Comparison of ENCODE assay signal across 8 cellular contexts in genomic region chr18:21112140-21112473, GRCh38.
DNase-seq lines count a peak whose midpoint lies in the region; ATAC-seq, FAIRE-seq and TF ChIP-seq lines count a peak whose summit lies in the region.

No MANE protein-coding gene starts in this region.

- H3K36me3 ChIP-seq in iPS DF 6.9 (ENCODE audit: control insufficient read depth, insufficient read depth, low read length): no peaks in the 10 kb centered on the region

- ATAC-seq in GM19463 (IDR thresholded peaks at IDR 0.05; ENCODE audit: unreplicated experiment): no peak
- ATAC-seq in GM18909 (IDR thresholded peaks at IDR 0.05; ENCODE audit: poor library complexity, unreplicated experiment): no peak

- H3K27ac ChIP-seq in C4-2B (peak overlapping the region; percentile 97; the same call in 1 of the 2 replicates), iPS DF 6.9 (ENCODE audit: low read length) (no peak overlapping the region)

- no peak for FAIRE-seq in GM19239 (lab: Jason Lieb, UNC)

- peak overlapping the region; percentile 61; the same call in 1 of the 2 replicates for H3K4me3 ChIP-seq in iPS DF 6.9 (ENCODE audit: low read length)

- H3K9me3 ChIP-seq in iPS DF 6.9 (ENCODE audit: control insufficient read depth, insufficient read depth, low read length): no peaks in the 10 kb centered on the region

- no peak for TF ChIP-seq CTCF in C4-2B (conservative IDR thresholded peaks at IDR 0.05)

- H3K27me3 ChIP-seq in iPS DF 6.9 (ENCODE audit: control insufficient read depth, insufficient read depth, low read length): no peaks in the 10 kb centered on the region

- DNase-seq in HuH-7.5 (ENCODE audit: low spot score): peak; percentile 27
- peak; percentile 54 for DNase-seq in activated naive CD4-positive, alpha-beta T cell treated with anti-CD3 and anti-CD28 coated beads, Interleukin-2, amount 50 U/mL, for 16 hours
- DNase-seq in iPS DF 6.9 (ENCODE audit: low read depth, low spot score): no peak
- DNase-seq in stimulated activated CD4-positive, alpha-beta T cell treated with anti-CD3 and anti-CD28 coated beads, Interleukin-1b, Interleukin-23, amount 100 ng/mL, for 48 hours: peak; percentile 29
- no peak for DNase-seq in GM19239 (ENCODE audit: insufficient read length, low spot score)

- WGBS in iPS DF 6.9 (ENCODE audit: insufficient coverage, insufficient read length): no CpG with 5 or more reads among the region's 16 CpGs

- peaks cover 2% of the 10 kb centered on the region; the same call in 1 of the 2 replicates for H3K4me1 ChIP-seq in iPS DF 6.9 (ENCODE audit: control insufficient read depth, insufficient read depth, low read length)

Comparison
In these comparisons a context has a peak if more than half of its experiments do, and no peak if none do; other contexts are left out.
1. DNase-seq: peak in HuH-7.5 (single experiment), activated naive CD4-positive, alpha-beta T cell treated with anti-CD3 and anti-CD28 coated beads, Interleukin-2, amount 50 U/mL, for 16 hours (single experiment) and stimulated activated CD4-positive, alpha-beta T cell treated with anti-CD3 and anti-CD28 coated beads, Interleukin-1b, Interleukin-23, amount 100 ng/mL, for 48 hours (single experiment); none in iPS DF 6.9 (single experiment) and GM19239 (single experiment).